In genomic region chr15:83206387-83206970, GRCh38 we compare ENCODE assay signal across 8 cellular contexts. TPM values are rescaled to one million over a fixed set of nuclear protein-coding genes. Genes with fewer than 3 reads are reported as not detected.
DNase-seq lines count a peak whose midpoint lies in the region; ATAC-seq and TF ChIP-seq lines count a peak whose summit lies in the region.

No MANE protein-coding gene starts in this region.

- ATAC-seq in HG02571 (IDR thresholded peaks at IDR 0.05; ENCODE audit: unreplicated experiment), result peak; percentile 4
- no peak for ATAC-seq in activated naive CD4-positive, alpha-beta T cell treated with anti-CD3 and anti-CD28 coated beads, Interleukin-2, amount 50 U/mL, for 72 hours
- peak; percentile 1 to 14 for ATAC-seq in left cardiac atrium
- ATAC-seq in GM18498 (IDR thresholded peaks at IDR 0.05; ENCODE audit: unreplicated experiment), result no peak
- ATAC-seq in left lobe of liver, result no peak

- H3K36me3 Mint-ChIP-seq in activated naive CD4-positive, alpha-beta T cell treated with anti-CD3 and anti-CD28 coated beads, Interleukin-2, amount 50 U/mL, for 72 hours, result peaks cover 4 to 7% of the 10 kb centered on the region in 2 donors

- DNase-seq in AG10803 (ENCODE audit: low read depth) (no peak), left cardiac atrium (no peak), renal cortical epithelial cell (ENCODE audit: low read depth) (peak; percentile 5), DMS79 (lab: John Stamatoyannopoulos, UW) (no peak), left lobe of liver (ENCODE audit: low spot score) (no peak)
- DNase-seq in activated naive CD4-positive, alpha-beta T cell treated with anti-CD3 and anti-CD28 coated beads, Interleukin-2, amount 50 U/mL, for 72 hours (ENCODE audit: low spot score in 2 of 2), result no peak

- H3K4me3 ChIP-seq in AG10803 (ENCODE audit: low read length), result peak overlapping the region; percentile 70

- no peak for TF ChIP-seq CTCF in AG10803 (conservative IDR thresholded peaks at IDR 0.05; ENCODE audit: low read length)

- no peaks in the 10 kb centered on the region for H3K9me3 Mint-ChIP-seq in activated naive CD4-positive, alpha-beta T cell treated with anti-CD3 and anti-CD28 coated beads, Interleukin-2, amount 50 U/mL, for 72 hours

- intact Hi-C loops in left cardiac atrium (cut with DNase I), result loop anchor here in 1 of 2 donors (5.0 kb wide), 1 partner anchor 194 kb away; the partner anchor contains the start of gene C15orf40

- H3K27ac Mint-ChIP-seq in activated naive CD4-positive, alpha-beta T cell treated with anti-CD3 and anti-CD28 coated beads, Interleukin-2, amount 50 U/mL, for 72 hours, result peak overlapping the region; percentile 66 to 75

RNA-seq across cellular contexts. Expression of gene HDGFL3, which starts 1.1 kb away (rescaled TPM):
- 10 to 100 TPM; 10.9 to 26.3 TPM for total RNA-seq in activated naive CD4-positive, alpha-beta T cell treated with anti-CD3 and anti-CD28 coated beads, Interleukin-2, amount 50 U/mL, for 72 hours
- total RNA-seq in left cardiac atrium (10 to 100 TPM; 30.6 to 48.1 TPM), renal cortical epithelial cell (46.4 and 61.2 TPM in 2 replicates), left lobe of liver (1.4 TPM)

Comparison
In these comparisons a context has a peak if more than half of its experiments do, and no peak if none do; other contexts are left out.
1. ATAC-seq: peak in HG02571 (single experiment) and left cardiac atrium (2 of 2); none in activated naive CD4-positive, alpha-beta T cell treated with anti-CD3 and anti-CD28 coated beads, Interleukin-2, amount 50 U/mL, for 72 hours (0 of 2), GM18498 (single experiment) and left lobe of liver (single experiment).